18 cellular contexts compared by ENCODE assay signal in the genomic region with DNA sequence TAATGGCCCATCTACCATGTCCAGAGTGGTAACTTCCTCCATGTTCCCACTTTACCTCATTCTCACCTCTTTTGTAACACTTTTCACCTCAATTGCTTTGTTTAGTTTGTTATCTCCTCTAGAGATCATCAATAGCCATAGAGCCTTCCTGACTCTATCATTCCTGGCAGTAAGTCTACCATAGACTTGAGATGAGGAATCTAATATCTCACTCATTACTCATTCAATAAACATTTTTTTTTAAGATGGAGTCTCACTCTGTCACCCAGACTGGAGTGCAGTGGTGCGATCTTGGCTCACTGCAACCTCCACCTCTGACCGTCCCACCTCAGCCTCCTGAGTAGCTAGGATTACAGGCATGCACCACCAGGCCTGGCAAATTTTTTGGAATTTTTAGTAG. TPM values are rescaled to one million over a fixed set of nuclear protein-coding genes. Genes with fewer than 3 reads are reported as not detected.
A peak's percentile ranks its signal among the peaks of the same experiment; 100 is the strongest.
DNase-seq lines count a peak whose midpoint lies in the region; ATAC-seq and TF ChIP-seq lines count a peak whose summit lies in the region.
"Had no signal": no experiment of that assay in that cellular context is flagged by ENCODE, and none has a peak within 500 bp of the region (broad histone marks: within the 10 kb centered on the region; RNA-seq: fewer than 3 reads in every experiment).

No MANE protein-coding gene starts in this region.

- H3K27ac ChIP-seq in Karpas-422 (ENCODE audit: low read length) (no peak overlapping the region), RWPE2 (ENCODE audit: poor library complexity, severe bottlenecking) (no peak overlapping the region), parathyroid adenoma (peak overlapping the region; percentile 8)
- H3K27ac ChIP-seq: Peyer's patch, SJCRH30 had no signal

- no peak overlapping the region for H3K4me2 ChIP-seq in Karpas-422 (ENCODE audit: low read depth, low read length, poor library complexity, severe bottlenecking)
- no peak overlapping the region for H3K4me2 ChIP-seq in parathyroid adenoma (ENCODE audit: low read length)

- H3K4me1 ChIP-seq in Karpas-422 (ENCODE audit: low read length) (no peaks in the 10 kb centered on the region), RWPE2 (ENCODE audit: insufficient read depth, poor library complexity, severe bottlenecking) (no peaks in the 10 kb centered on the region), parathyroid adenoma (peaks cover 5% of the 10 kb centered on the region)
- H3K4me1 ChIP-seq: SJCRH30 had no signal

- intact Hi-C loops in left cardiac atrium (cut with DNase I), result no loop called here

- no peaks in the 10 kb centered on the region for H3K9me3 ChIP-seq in Karpas-422 (ENCODE audit: low read length)
- no peaks in the 10 kb centered on the region for H3K9me3 ChIP-seq in RWPE2 (ENCODE audit: severe bottlenecking)
- no peaks in the 10 kb centered on the region for H3K9me3 ChIP-seq in parathyroid adenoma (ENCODE audit: control insufficient read depth, low read length)
- H3K9me3 ChIP-seq: Peyer's patch, SJCRH30 had no signal

- H3K27me3 ChIP-seq in Karpas-422 (ENCODE audit: low read length) (no peaks in the 10 kb centered on the region), RWPE2 (ENCODE audit: insufficient read depth, poor library complexity, severe bottlenecking) (peaks cover 5% of the 10 kb centered on the region), parathyroid adenoma (ENCODE audit: control insufficient read depth, insufficient read depth, low read length) (no peaks in the 10 kb centered on the region)
- H3K27me3 ChIP-seq: Peyer's patch, SJCRH30 had no signal

- H3K4me3 ChIP-seq in Karpas-422 (ENCODE audit: low read length) (no peak overlapping the region), RWPE2 (ENCODE audit: severe bottlenecking) (no peak overlapping the region), parathyroid adenoma (ENCODE audit: low read depth, low read length) (no peak overlapping the region)
- H3K4me3 ChIP-seq: GM12878, Peyer's patch, SJCRH30 had no signal

- no peaks in the 10 kb centered on the region for H3K9me2 ChIP-seq in Karpas-422 (replicated peaks; ENCODE audit: insufficient read depth, low read length)

- H3K9ac ChIP-seq in Karpas-422 (ENCODE audit: low read length) (no peak overlapping the region), parathyroid adenoma (no peak overlapping the region)

- ATAC-seq in RWPE2 (ENCODE audit: low read depth) (peak; percentile 44; the same call in 1 of the 3 replicates), left cardiac atrium (no peak)
- ATAC-seq: GM12878 had no signal

- TF ChIP-seq CTCF in RWPE2 (IDR thresholded peaks at IDR 0.05; ENCODE audit: poor library complexity, severe bottlenecking) (no peak), parathyroid adenoma (IDR thresholded peaks at IDR 0.05) (no peak)

- H3K36me3 ChIP-seq in Karpas-422 (ENCODE audit: insufficient read depth, low read length) (no peaks in the 10 kb centered on the region), RWPE2 (ENCODE audit: low read depth) (no peaks in the 10 kb centered on the region), parathyroid adenoma (ENCODE audit: control insufficient read depth, insufficient read depth, low read length) (no peaks in the 10 kb centered on the region)
- H3K36me3 ChIP-seq: Peyer's patch, SJCRH30 had no signal

- DNase-seq in Daoy (ENCODE audit: low read depth), result peak; percentile 4
- DNase-seq in Karpas-422, result peak; percentile 11
- no peak for DNase-seq in RWPE2 (ENCODE audit: low spot score)
- DNase-seq in SIG-M5 (lab: John Stamatoyannopoulos, UW), result no peak
- DNase-seq in left cardiac atrium, result no peak
- no peak for DNase-seq in activated gamma-delta T cell treated with Interleukin-2 at 50 U/mL for 16 hours
- DNase-seq: DMS153, GDM1, KBM-7, MM.1S, NCI-H2029, NCI-H2227 treated with DMSO at 0.1 percent for 48 hours, NCI-H510A, NCI-H69, Peyer's patch, SJCRH30 had no signal

- no peaks in the 10 kb centered on the region for H4K20me1 ChIP-seq in Karpas-422 (ENCODE audit: insufficient read depth, low read depth, low read length)

- H3K79me2 ChIP-seq in Karpas-422 (ENCODE audit: low read length) (no peaks in the 10 kb centered on the region), parathyroid adenoma (peaks cover 3% of the 10 kb centered on the region)

- no peak overlapping the region for H2AFZ ChIP-seq in Karpas-422 (ENCODE audit: low read length)
- H2AFZ ChIP-seq in parathyroid adenoma, result no peak overlapping the region

RNA-seq across cellular contexts. Expression of gene NMNAT2, which starts 7.1 kb away (rescaled TPM):
- 3.0 and 3.6 TPM in 2 replicates for total RNA-seq in Daoy (2014; rRNA removed; shearing (Covaris generic))
- total RNA-seq in Karpas-422 (2014; rRNA removed; shearing (Covaris generic); ENCODE audit: low replicate concordance), result not detected in 2 replicates
- total RNA-seq in left cardiac atrium, result 10 to 100 TPM; 23.3 to 33.8 TPM
- total RNA-seq: SJCRH30 had no signal

Comparison
In these comparisons a context has a peak if more than half of its experiments do, and no peak if none do; other contexts are left out.
1. DNase-seq: peak in Daoy (single experiment) and Karpas-422 (single experiment); none in RWPE2 (single experiment), SIG-M5 (single experiment), left cardiac atrium (single experiment) and activated gamma-delta T cell treated with Interleukin-2 at 50 U/mL for 16 hours (single experiment).